Comparison of ENCODE assay signal across 9 cellular contexts in the genomic region with DNA sequence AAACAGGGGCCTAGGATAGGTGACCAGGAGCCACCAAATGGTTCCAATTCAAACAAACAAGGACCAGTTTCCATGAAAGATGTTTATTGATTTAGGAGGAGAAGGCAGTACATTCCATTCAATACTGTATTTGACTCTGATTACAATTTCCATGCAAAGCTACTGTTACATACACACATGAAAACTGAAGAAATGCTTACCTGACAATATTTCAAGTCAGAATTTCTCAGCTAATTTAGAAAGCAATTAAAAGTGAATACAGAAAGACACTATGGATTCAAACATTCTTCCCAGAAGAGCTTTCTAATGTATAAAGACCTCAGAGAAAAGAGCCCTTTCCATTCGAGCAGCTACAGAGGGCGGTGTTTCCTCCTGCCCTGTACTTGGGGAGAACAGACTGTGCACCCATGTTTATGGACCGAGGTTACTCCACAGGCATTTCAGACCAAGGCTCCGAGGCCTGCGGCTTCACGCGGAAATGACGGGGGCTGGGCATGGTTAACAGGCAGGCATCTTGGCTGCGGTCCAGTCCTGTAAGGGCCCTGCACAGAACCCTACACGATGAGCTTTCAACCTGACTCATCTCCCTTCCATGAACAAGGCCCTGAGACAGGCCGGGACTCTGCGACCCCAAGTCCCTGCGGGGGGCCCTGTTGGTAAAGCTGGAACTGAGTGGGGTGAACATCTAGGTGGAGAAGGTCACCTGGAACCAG. TPM values are rescaled to one million over a fixed set of nuclear protein-coding genes. Genes with fewer than 3 reads are reported as not detected.
A peak's percentile ranks its signal among the peaks of the same experiment; 100 is the strongest.
DNase-seq lines count a peak whose midpoint lies in the region; ATAC-seq and TF ChIP-seq lines count a peak whose summit lies in the region.
"Had no signal": no experiment of that assay in that cellular context is flagged by ENCODE, and none has a peak within 500 bp of the region (broad histone marks: within the 10 kb centered on the region; RNA-seq: fewer than 3 reads in every experiment).

No MANE protein-coding gene starts in this region.

- no peak overlapping the region for H3K18ac ChIP-seq in mesendoderm (ENCODE audit: low read length)

- no peak overlapping the region for H3K56ac ChIP-seq in mesendoderm (ENCODE audit: low read length)

- peak; percentile 74 for ATAC-seq in stimulated activated effector memory CD8-positive, alpha-beta T cell treated with anti-CD3 and anti-CD28 coated beads, Interleukin-12 subunit alpha, Interleukin-12 subunit beta, amount 100 ng/mL, for 72 hours
- ATAC-seq in GM21360 (IDR thresholded peaks at IDR 0.05; ENCODE audit: unreplicated experiment), result no peak

- H4K8ac ChIP-seq in mesendoderm (ENCODE audit: low read depth, low read length), result no peak overlapping the region

- H3K27ac Mint-ChIP-seq in stimulated activated effector memory CD8-positive, alpha-beta T cell treated with anti-CD3 and anti-CD28 coated beads, Interleukin-12 subunit alpha, Interleukin-12 subunit beta, amount 100 ng/mL, for 72 hours, result peak overlapping the region; percentile 54

- peak; percentile 83 for DNase-seq in AG10803 (ENCODE audit: low read depth)
- peak; percentile 70 for DNase-seq in T1000 (lab: John Stamatoyannopoulos, UW)
- peak; percentile 98 for DNase-seq in fibroblast of villous mesenchyme (ENCODE audit: low read depth)
- DNase-seq in stimulated activated effector memory CD8-positive, alpha-beta T cell treated with anti-CD3 and anti-CD28 coated beads, Interleukin-12 subunit alpha, Interleukin-12 subunit beta, amount 100 ng/mL, for 72 hours (ENCODE audit: low spot score in 2 of 2), result no peak
- DNase-seq in mesendoderm, result no peak
- no peak for DNase-seq in stimulated activated CD4-positive, alpha-beta T cell treated with anti-CD3 and anti-CD28 coated beads, Interleukin-4, amount 100 ng/mL, for 24 hours

- H2AFZ ChIP-seq in KMS-11 (ENCODE audit: low read depth), result no peak overlapping the region
- H2AFZ ChIP-seq: parathyroid adenoma had no signal

- no peaks in the 10 kb centered on the region for H3K27me3 ChIP-seq in KMS-11 (ENCODE audit: insufficient read depth, low read depth)
- H3K27me3 ChIP-seq in mesendoderm (ENCODE audit: insufficient read depth, low read length, poor library complexity), result no peaks in the 10 kb centered on the region

- no peak overlapping the region for H2BK120ac ChIP-seq in mesendoderm (ENCODE audit: low read depth, low read length)

- peak overlapping the region; percentile 74 for H3K4me2 ChIP-seq in KMS-11
- H3K4me2 ChIP-seq in mesendoderm (ENCODE audit: low read length), result no peak overlapping the region

- no peak overlapping the region for H2AK5ac ChIP-seq in mesendoderm (ENCODE audit: low read length)

- H4K5ac ChIP-seq in mesendoderm (ENCODE audit: low read length), result no peak overlapping the region

- no peaks in the 10 kb centered on the region for H3K79me2 ChIP-seq in KMS-11 (ENCODE audit: insufficient read depth, low read depth)
- H3K79me2 ChIP-seq in mesendoderm (ENCODE audit: control insufficient read depth, insufficient read depth, low read length), result no peaks in the 10 kb centered on the region

- H3K23ac ChIP-seq in mesendoderm (ENCODE audit: low read length), result no peak overlapping the region

- no peaks in the 10 kb centered on the region for H4K20me1 ChIP-seq in KMS-11 (ENCODE audit: insufficient read depth)

- no peak overlapping the region for H2BK5ac ChIP-seq in mesendoderm (ENCODE audit: low read length)

- H3K36me3 ChIP-seq in KMS-11 (ENCODE audit: insufficient read depth) (no peaks in the 10 kb centered on the region), mesendoderm (ENCODE audit: control insufficient read depth, insufficient read depth, low read length) (peaks cover 14% of the 10 kb centered on the region)

- H3K9ac ChIP-seq in KMS-11 (peak overlapping the region; percentile 45), mesendoderm (ENCODE audit: low read length) (no peak overlapping the region)
- H3K9ac ChIP-seq: parathyroid adenoma had no signal

- no peaks in the 10 kb centered on the region for H3K79me1 ChIP-seq in mesendoderm (ENCODE audit: low read length)

- H3K4me3 ChIP-seq in AG10803 (ENCODE audit: low read length) (no peak overlapping the region), KMS-11 (IDR thresholded peaks at IDR 0.05; ENCODE audit: insufficient read depth, low read depth, low read length) (no peak overlapping the region), fibroblast of villous mesenchyme (ENCODE audit: low read depth, low read length) (no peak overlapping the region), mesendoderm (ENCODE audit: low read length) (no peak overlapping the region)

- peak overlapping the region; percentile 87 for H3K27ac ChIP-seq in KMS-11
- no peak overlapping the region for H3K27ac ChIP-seq in mesendoderm (ENCODE audit: low read depth, low read length)
- H3K27ac ChIP-seq: parathyroid adenoma had no signal

- peaks cover 64% of the 10 kb centered on the region for H3K36me3 Mint-ChIP-seq in stimulated activated effector memory CD8-positive, alpha-beta T cell treated with anti-CD3 and anti-CD28 coated beads, Interleukin-12 subunit alpha, Interleukin-12 subunit beta, amount 100 ng/mL, for 72 hours

- H3K4me1 ChIP-seq in KMS-11 (ENCODE audit: low read depth, poor library complexity, severe bottlenecking) (peaks cover 82% of the 10 kb centered on the region), mesendoderm (ENCODE audit: control insufficient read depth, low read depth, low read length) (no peaks in the 10 kb centered on the region)
- H3K4me1 ChIP-seq: parathyroid adenoma had no signal

- H3K9me3 Mint-ChIP-seq in stimulated activated effector memory CD8-positive, alpha-beta T cell treated with anti-CD3 and anti-CD28 coated beads, Interleukin-12 subunit alpha, Interleukin-12 subunit beta, amount 100 ng/mL, for 72 hours, result no peaks in the 10 kb centered on the region

- H3K4me3 Mint-ChIP-seq in stimulated activated effector memory CD8-positive, alpha-beta T cell treated with anti-CD3 and anti-CD28 coated beads, Interleukin-12 subunit alpha, Interleukin-12 subunit beta, amount 100 ng/mL, for 72 hours, result no peak overlapping the region

- WGBS in mesendoderm (ENCODE audit: extremely low coverage, insufficient coverage, low lambda C conversion rate), result no CpG with 5 or more reads among the region's 13 CpGs

- TF ChIP-seq CTCF in AG10803 (conservative IDR thresholded peaks at IDR 0.05; ENCODE audit: low read length) (peak; percentile 20), KMS-11 (conservative IDR thresholded peaks at IDR 0.05; ENCODE audit: low read depth, low read length) (peak; percentile 33; the same call in 1 of the 2 replicates), fibroblast of villous mesenchyme (IDR thresholded peaks at IDR 0.05; ENCODE audit: insufficient read depth, low read depth, low read length) (peak; percentile 40)

- no peak overlapping the region for H2BK15ac ChIP-seq in mesendoderm (replicated peaks; ENCODE audit: low read depth)

- H3K4ac ChIP-seq in mesendoderm (ENCODE audit: low read depth, low read length), result no peak overlapping the region

- peaks cover 12% of the 10 kb centered on the region for H3K4me1 Mint-ChIP-seq in stimulated activated effector memory CD8-positive, alpha-beta T cell treated with anti-CD3 and anti-CD28 coated beads, Interleukin-12 subunit alpha, Interleukin-12 subunit beta, amount 100 ng/mL, for 72 hours

RNA-seq across cellular contexts. Expression of a gene that starts 25.7 kb away (rescaled TPM):
- 12.6 and 19.0 TPM in 2 replicates for total RNA-seq in fibroblast of villous mesenchyme
- polyA plus RNA-seq in mesendoderm (2013, experiment 1 of 2), result 5.1 TPM
- polyA plus RNA-seq in mesendoderm (2013, experiment 2 of 2), result 4.8 TPM

RNA-seq across cellular contexts. Expression of a gene that starts 39.0 kb away (rescaled TPM):
- 41.2 and 47.5 TPM in 2 replicates for total RNA-seq in fibroblast of villous mesenchyme
- 37.6 TPM for polyA plus RNA-seq in mesendoderm (2013, experiment 1 of 2)
- polyA plus RNA-seq in mesendoderm (2013, experiment 2 of 2), result 38.2 TPM

RNA-seq across cellular contexts. Expression of a gene that starts 50.6 kb away (rescaled TPM):
- 31.2 and 34.5 TPM in 2 replicates for total RNA-seq in fibroblast of villous mesenchyme
- polyA plus RNA-seq in mesendoderm (2013, experiment 1 of 2), result 34.7 TPM
- polyA plus RNA-seq in mesendoderm (2013, experiment 2 of 2), result 34.4 TPM

Comparison
In these comparisons a context has a peak if more than half of its experiments do, and no peak if none do; other contexts are left out.
1. DNase-seq: peak in AG10803 (single experiment), T1000 (single experiment) and fibroblast of villous mesenchyme (single experiment); none in stimulated activated effector memory CD8-positive, alpha-beta T cell treated with anti-CD3 and anti-CD28 coated beads, Interleukin-12 subunit alpha, Interleukin-12 subunit beta, amount 100 ng/mL, for 72 hours (0 of 2), mesendoderm (single experiment) and stimulated activated CD4-positive, alpha-beta T cell treated with anti-CD3 and anti-CD28 coated beads, Interleukin-4, amount 100 ng/mL, for 24 hours (single experiment).
2. Peak in every context shown above with its lines, with median percentiles within 50 percentile points of each other: CTCF ChIP-seq.